11 cellular contexts compared by ENCODE assay signal in the genomic region with DNA sequence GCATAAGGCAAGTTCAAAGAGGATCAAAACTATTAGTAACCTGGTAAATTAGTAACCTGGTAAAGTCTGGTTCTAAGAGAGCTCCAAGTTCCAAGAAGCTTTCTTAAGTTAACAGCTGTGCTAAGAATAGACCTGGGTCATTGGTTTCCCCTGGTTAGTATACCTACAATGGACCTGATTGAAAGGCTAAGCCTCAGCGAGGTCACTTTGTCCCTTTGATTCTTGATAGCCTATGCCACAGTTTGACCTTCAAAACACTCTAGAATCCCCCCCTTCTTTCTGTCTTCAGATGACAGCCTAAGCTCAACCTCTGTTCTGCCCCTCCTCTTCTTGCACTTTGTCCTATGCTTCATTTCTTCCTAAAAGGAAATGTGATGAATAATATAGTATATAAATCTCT.
"Had no signal": no experiment of that assay in that cellular context is flagged by ENCODE, and none has a peak within 500 bp of the region (broad histone marks: within the 10 kb centered on the region; RNA-seq: fewer than 3 reads in every experiment).

No MANE protein-coding gene starts in this region.

- H3K27ac Mint-ChIP-seq: GM23338, H9, HFFc6 had no signal

- ATAC-seq: GM23338, HCT116 had no signal

- H3K36me3 ChIP-seq: HAP-1 had no signal

- H3K4me2 ChIP-seq: GM23338 had no signal

- H3K4me3 ChIP-seq: GM23248, GM23338, HAP-1 had no signal

- FAIRE-seq: H1, H54 had no signal

- DNase-seq: GM23248, GOT3, H7, H9, HCEC 1CT, HFFc6 had no signal

- H3K4me3 Mint-ChIP-seq: GM23338, H9, HFFc6 had no signal

- H3K4me1 Mint-ChIP-seq: GM23338 had no signal

- H2AFZ ChIP-seq: GM23248, GM23338 had no signal

- H3K4me1 ChIP-seq: HAP-1 had no signal

- H3K9me3 Mint-ChIP-seq: GM23338, H9, HFFc6 had no signal

- H3K9ac ChIP-seq: GM23248 had no signal

- H3K9me3 ChIP-seq: HAP-1 had no signal

- H3K27ac ChIP-seq: GM23248 had no signal
